10 cellular contexts compared by ENCODE assay signal in the genomic region with DNA sequence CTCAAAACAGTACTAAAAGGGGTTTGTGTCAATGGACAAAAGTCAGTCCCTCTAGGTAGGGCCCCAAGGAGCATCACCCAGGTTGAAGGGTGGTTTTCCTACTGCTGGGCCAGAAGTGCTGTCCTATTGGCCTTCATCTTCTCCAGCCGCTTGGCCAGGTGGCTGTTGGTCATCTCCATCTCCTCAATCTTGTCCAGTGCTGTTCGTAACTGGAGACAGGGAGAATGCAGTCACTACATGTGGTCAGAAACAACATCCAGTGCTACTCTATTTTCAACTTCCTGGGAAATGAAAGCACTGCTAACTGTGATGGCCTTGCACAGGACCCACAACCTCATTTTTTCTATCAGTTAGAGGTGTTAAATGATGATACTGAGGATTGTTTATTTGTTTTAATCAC.
DNase-seq lines count a peak whose midpoint lies in the region; ATAC-seq and TF ChIP-seq lines count a peak whose summit lies in the region.
"Had no signal": no experiment of that assay in that cellular context is flagged by ENCODE, and none has a peak within 500 bp of the region (broad histone marks: within the 10 kb centered on the region; RNA-seq: fewer than 3 reads in every experiment).

No MANE protein-coding gene starts in this region.

- H3K4me3 Mint-ChIP-seq in activated CD4-positive, alpha-beta T cell treated with anti-CD3 and anti-CD28 coated beads, Interleukin-2, amount 10 ng/mL, durations not matched to agents 24 days and 14 days: no peak overlapping the region
- H3K4me3 Mint-ChIP-seq in activated naive CD8-positive, alpha-beta T cell: no peak overlapping the region

- H3K27me3 ChIP-seq in lung (ENCODE audit: control insufficient read depth, insufficient read depth): no peaks in the 10 kb centered on the region

- H3K27me3 Mint-ChIP-seq in activated CD4-positive, alpha-beta T cell treated with anti-CD3 and anti-CD28 coated beads, Interleukin-2, amount 10 ng/mL, durations not matched to agents 24 days and 14 days: no peaks in the 10 kb centered on the region
- no peaks in the 10 kb centered on the region for H3K27me3 Mint-ChIP-seq in activated naive CD8-positive, alpha-beta T cell

- peaks cover 0 to 22% of the 10 kb centered on the region in 2 donors for H3K4me1 ChIP-seq in lung (ENCODE audit: control insufficient read depth in 2 of 2, insufficient read depth in 2 of 2, low read length in 2 of 2)

- H3K9me3 ChIP-seq in lung (ENCODE audit: control insufficient read depth in 2 of 2, insufficient read depth in 1 of 2, low read length in 1 of 2): no peaks in the 10 kb centered on the region

- ATAC-seq in lung (ENCODE audit: insufficient read depth, low FRiP score) (no peak), GM21447 (IDR thresholded peaks at IDR 0.05; ENCODE audit: unreplicated experiment) (no peak)

- peaks cover 13% of the 10 kb centered on the region for H3K4me1 Mint-ChIP-seq in activated CD4-positive, alpha-beta T cell treated with anti-CD3 and anti-CD28 coated beads, Interleukin-2, amount 10 ng/mL, durations not matched to agents 24 days and 14 days
- H3K4me1 Mint-ChIP-seq in activated naive CD8-positive, alpha-beta T cell (ENCODE audit: low read depth): peaks cover 19% of the 10 kb centered on the region

- H3K36me3 ChIP-seq in lung (ENCODE audit: control insufficient read depth in 2 of 2, insufficient read depth in 2 of 2, low read length in 2 of 2): peaks cover 19 to 37% of the 10 kb centered on the region in 2 donors

- DNase-seq in activated CD4-positive, alpha-beta T cell treated with anti-CD3 and anti-CD28 coated beads, Interleukin-2, amount 10 ng/mL, durations not matched to agents 24 days and 14 days: no peak
- DNase-seq in activated CD4-positive, alpha-beta T cell treated with anti-CD3 and anti-CD28 coated beads, Interleukin-2, amount 50 U/mL, for 1 hour: no peak
- DNase-seq in lung (ENCODE audit: low spot score) (no peak), substantia nigra (lab: John Stamatoyannopoulos, UW) (peak in 1 of 49 donors; percentile 3), NCI-H1930 (lab: John Stamatoyannopoulos, UW) (no peak)
- DNase-seq in activated CD4-positive, alpha-beta T cell treated with anti-CD3 and anti-CD28 coated beads for 4 hours: no peak
- DNase-seq: DND-41, T-helper 9 cell had no signal

- 92 to 95% methylated on average over 2 of the region's 2 CpGs for WGBS in lung, 2 donors

- H3K4me3 ChIP-seq in lung: no peak overlapping the region

- TF ChIP-seq CTCF in lung (IDR thresholded peaks at IDR 0.05; ENCODE audit: control extremely low read depth, extremely low read depth): no peak

- H3K36me3 Mint-ChIP-seq in activated CD4-positive, alpha-beta T cell treated with anti-CD3 and anti-CD28 coated beads, Interleukin-2, amount 10 ng/mL, durations not matched to agents 24 days and 14 days (ENCODE audit: low read depth): peaks cover 50% of the 10 kb centered on the region
- peaks cover 21% of the 10 kb centered on the region for H3K36me3 Mint-ChIP-seq in activated naive CD8-positive, alpha-beta T cell

- intact Hi-C loops in activated CD4-positive, alpha-beta T cell treated with anti-CD3 and anti-CD28 coated beads, Interleukin-2, amount 10 ng/mL, durations not matched to agents 24 days and 14 days (cut with micrococcal nuclease): no loop called here

- H3K27ac Mint-ChIP-seq in activated CD4-positive, alpha-beta T cell treated with anti-CD3 and anti-CD28 coated beads, Interleukin-2, amount 10 ng/mL, durations not matched to agents 24 days and 14 days: peak overlapping the region; percentile 31
- peak overlapping the region; percentile 97 for H3K27ac Mint-ChIP-seq in activated naive CD8-positive, alpha-beta T cell

- H3K9me3 Mint-ChIP-seq in activated CD4-positive, alpha-beta T cell treated with anti-CD3 and anti-CD28 coated beads, Interleukin-2, amount 10 ng/mL, durations not matched to agents 24 days and 14 days: no peaks in the 10 kb centered on the region
- H3K9me3 Mint-ChIP-seq in activated naive CD8-positive, alpha-beta T cell (ENCODE audit: low read depth): no peaks in the 10 kb centered on the region

- H3K27ac ChIP-seq in lung (ENCODE audit: low read depth in 1 of 2, low read length in 1 of 2): peak overlapping the region; percentile 20 to 96
- H3K27ac ChIP-seq in substantia nigra (ENCODE audit: low read depth, low read length, poor library complexity, severe bottlenecking): peak overlapping the region; percentile 40
